In genomic region chr2:31578316-31578715, GRCh38 we compare ENCODE assay signal across 1 cellular context.
TF ChIP-seq lines count a peak whose summit lies in the region.

No MANE protein-coding gene starts in this region.

TF ChIP-seq in HepG2, 621 proteins besides CTCF, POLR2A, EP300 and RAD21 (continued from another document):
- TF ChIP-seq HNF1A (IDR thresholded peaks at IDR 0.05; ENCODE audit: low read depth) (0 out of 2 replicates have a peak, but pooled peaks have one; percentile 15), HNF1A (CRISPR knock-in tag; IDR thresholded peaks at IDR 0.05; ENCODE audit: borderline replicate concordance) (no peak), ZMAT3 (CRISPR knock-in tag; conservative IDR thresholded peaks at IDR 0.05) (no peak), HOXA5 (CRISPR knock-in tag; IDR thresholded peaks at IDR 0.05) (no peak), ZNF788 (CRISPR knock-in tag; IDR thresholded peaks at IDR 0.05; ENCODE audit: borderline replicate concordance) (no peak)
